ENCODE assay signal across 12 cellular contexts in genomic region chr11:11537372-11537771, GRCh38.
"Had no signal": no experiment of that assay in that cellular context is flagged by ENCODE, and none has a peak within 500 bp of the region (broad histone marks: within the 10 kb centered on the region; RNA-seq: fewer than 3 reads in every experiment).

No MANE protein-coding gene starts in this region.

- H3K4me1 ChIP-seq: SJSA1 had no signal

- ATAC-seq: activated CD4-positive, CD25-positive, alpha-beta regulatory T cell treated with anti-CD3 and anti-CD28 coated beads, Interleukin-2, amount 50 U/mL, for 24 hours; activated naive CD4-positive, alpha-beta T cell treated with anti-CD3 and anti-CD28 coated beads, Interleukin-2, amount 50 U/mL, for 72 hours had no signal

- H3K36me3 ChIP-seq: brain microvascular endothelial cell, esophagus muscularis mucosa, SJSA1, thoracic aorta had no signal

- DNase-seq: activated T-cell treated with anti-CD3 and anti-CD28 coated beads, Interleukin-2, amount 50 U/mL, for 1 hour; amniotic stem cell; brain microvascular endothelial cell; dorsolateral prefrontal cortex; stimulated activated CD4-positive, alpha-beta T cell treated with anti-CD3 and anti-CD28 coated beads, Interleukin-15, amount 100 ng/mL, for 24 hours; stimulated activated CD4-positive, alpha-beta T cell treated with anti-CD3 and anti-CD28 coated beads, Interleukin-4, amount 100 ng/mL, for 24 hours; SW 1271 had no signal

- H3K27ac ChIP-seq: brain microvascular endothelial cell, SJSA1 had no signal

- H3K4me3 ChIP-seq: dorsolateral prefrontal cortex, esophagus muscularis mucosa, SJSA1, thoracic aorta had no signal

- H3K9me3 ChIP-seq: esophagus muscularis mucosa, SJSA1, thoracic aorta had no signal

- H3K27me3 ChIP-seq: dorsolateral prefrontal cortex, esophagus muscularis mucosa, SJSA1 had no signal
